In the genomic region with DNA sequence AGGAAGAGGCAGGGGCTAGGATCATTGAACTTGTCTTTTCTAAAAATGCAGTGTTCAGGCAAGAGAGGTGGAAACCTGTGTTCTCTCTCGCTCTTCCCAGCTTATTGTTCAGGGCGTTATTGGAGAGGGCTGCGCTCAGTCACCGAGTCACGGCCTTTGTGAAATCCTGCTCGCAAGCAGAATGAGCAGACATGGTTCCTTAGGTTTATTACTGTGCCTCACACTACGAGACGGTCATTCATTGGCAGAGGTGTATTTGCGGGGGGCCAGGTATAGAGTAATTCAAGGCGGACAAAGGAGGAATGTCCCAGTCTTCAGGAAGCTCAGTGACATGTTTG, we compare ENCODE assay signal across 8 cellular contexts. TPM values are rescaled to one million over a fixed set of nuclear protein-coding genes. Genes with fewer than 3 reads are reported as not detected.
DNase-seq lines count a peak whose midpoint lies in the region; ATAC-seq and TF ChIP-seq lines count a peak whose summit lies in the region.

No MANE protein-coding gene starts in this region.

- H3K27me3 ChIP-seq in rectal smooth muscle tissue (ENCODE audit: control insufficient read depth, insufficient read depth, low read length), result no peaks in the 10 kb centered on the region

- H3K4me3 Mint-ChIP-seq in activated T-cell treated with anti-CD3 and anti-CD28 coated beads, Interleukin-2, amount 50 U/mL, for 72 hours, result peak overlapping the region; percentile 82 to 94

- H3K9ac ChIP-seq in SK-N-MC (ENCODE audit: insufficient read length), result peak overlapping the region; percentile 80
- peak overlapping the region; percentile 21 for H3K9ac ChIP-seq in rectal smooth muscle tissue (ENCODE audit: low read length)

- no peak for TF ChIP-seq CTCF in fibroblast of villous mesenchyme (IDR thresholded peaks at IDR 0.05; ENCODE audit: insufficient read depth, low read depth, low read length)

- H3K9me3 Mint-ChIP-seq in activated T-cell treated with anti-CD3 and anti-CD28 coated beads, Interleukin-2, amount 50 U/mL, for 72 hours, result no peaks in the 10 kb centered on the region

- H3K27ac ChIP-seq in SK-N-MC, result peak overlapping the region; percentile 90
- peak overlapping the region; percentile 76 for H3K27ac ChIP-seq in rectal smooth muscle tissue (ENCODE audit: low read depth, low read length)

- no peaks in the 10 kb centered on the region for H3K9me3 ChIP-seq in SK-N-MC (ENCODE audit: low read depth, low read length)

- H3K27ac Mint-ChIP-seq in activated T-cell treated with anti-CD3 and anti-CD28 coated beads, Interleukin-2, amount 50 U/mL, for 72 hours, result peak overlapping the region; percentile 95

- peaks cover 8 to 13% of the 10 kb centered on the region in 2 donors for H3K36me3 Mint-ChIP-seq in activated T-cell treated with anti-CD3 and anti-CD28 coated beads, Interleukin-2, amount 50 U/mL, for 72 hours (ENCODE audit: insufficient read depth in 2 of 2)

- peaks cover 29% of the 10 kb centered on the region for H3K4me1 Mint-ChIP-seq in activated T-cell treated with anti-CD3 and anti-CD28 coated beads, Interleukin-2, amount 50 U/mL, for 72 hours (ENCODE audit: low read depth)

- peak overlapping the region; percentile 96 for H3K4me3 ChIP-seq in SK-N-MC
- H3K4me3 ChIP-seq in fibroblast of villous mesenchyme (ENCODE audit: low read depth, low read length), result peak overlapping the region; percentile 97
- H3K4me3 ChIP-seq in rectal smooth muscle tissue (ENCODE audit: low read length), result peak overlapping the region; percentile 63

- peaks cover 5% of the 10 kb centered on the region for H3K4me1 ChIP-seq in rectal smooth muscle tissue (ENCODE audit: control insufficient read depth, insufficient read depth, low read length)

- ATAC-seq in activated T-cell treated with anti-CD3 and anti-CD28 coated beads, Interleukin-2, amount 50 U/mL, for 72 hours (replicated peaks in 1 of 2), result peak; percentile 3 to 4

- DNase-seq in activated T-cell treated with anti-CD3 and anti-CD28 coated beads, Interleukin-2, amount 50 U/mL, for 72 hours, result no peak
- no peak for DNase-seq in activated T-cell treated with anti-CD3 and anti-CD28 coated beads, Interleukin-2, amount 50 U/mL, for 48 hours
- DNase-seq in SK-N-MC (ENCODE audit: low read depth, low spot score) (no peak), fibroblast of villous mesenchyme (ENCODE audit: low read depth) (no peak), cortex of kidney (lab: John Stamatoyannopoulos, UW) (no peak), DMS153 treated with DMSO at 0.1 percent for 48 hours (lab: John Stamatoyannopoulos, UW; ENCODE audit: unreplicated experiment) (no peak), OCI-M2 (lab: John Stamatoyannopoulos, UW; ENCODE audit: unreplicated experiment) (no peak)

- peaks cover 32% of the 10 kb centered on the region for H3K36me3 ChIP-seq in SK-N-MC (ENCODE audit: insufficient read depth, low read length)
- peaks cover 7% of the 10 kb centered on the region for H3K36me3 ChIP-seq in rectal smooth muscle tissue (ENCODE audit: control insufficient read depth, insufficient read depth, low read length)

- H3K27me3 Mint-ChIP-seq in activated T-cell treated with anti-CD3 and anti-CD28 coated beads, Interleukin-2, amount 50 U/mL, for 72 hours (ENCODE audit: low read depth), result no peaks in the 10 kb centered on the region

RNA-seq across cellular contexts. Expression of gene PRKRIP1, which starts 0.6 kb away (rescaled TPM):
- 10 to 100 TPM; 30.6 to 35.7 TPM for total RNA-seq in activated T-cell treated with anti-CD3 and anti-CD28 coated beads, Interleukin-2, amount 50 U/mL, for 72 hours
- 17.4 and 18.6 TPM in 2 replicates for total RNA-seq in fibroblast of villous mesenchyme

RNA-seq across cellular contexts. Expression of gene ORAI2, which starts 37.8 kb away (rescaled TPM):
- 10 to 100 TPM; 37.8 to 42.2 TPM for total RNA-seq in activated T-cell treated with anti-CD3 and anti-CD28 coated beads, Interleukin-2, amount 50 U/mL, for 72 hours
- 40.6 and 49.9 TPM in 2 replicates for total RNA-seq in fibroblast of villous mesenchyme

RNA-seq across cellular contexts. Expression of gene SPDYE6, which starts 39.3 kb away (rescaled TPM):
- not detected for total RNA-seq in activated T-cell treated with anti-CD3 and anti-CD28 coated beads, Interleukin-2, amount 50 U/mL, for 72 hours
- total RNA-seq in fibroblast of villous mesenchyme, result not detected in 2 replicates
